Comparison of ENCODE assay signal across 2 cellular contexts in the genomic region with DNA sequence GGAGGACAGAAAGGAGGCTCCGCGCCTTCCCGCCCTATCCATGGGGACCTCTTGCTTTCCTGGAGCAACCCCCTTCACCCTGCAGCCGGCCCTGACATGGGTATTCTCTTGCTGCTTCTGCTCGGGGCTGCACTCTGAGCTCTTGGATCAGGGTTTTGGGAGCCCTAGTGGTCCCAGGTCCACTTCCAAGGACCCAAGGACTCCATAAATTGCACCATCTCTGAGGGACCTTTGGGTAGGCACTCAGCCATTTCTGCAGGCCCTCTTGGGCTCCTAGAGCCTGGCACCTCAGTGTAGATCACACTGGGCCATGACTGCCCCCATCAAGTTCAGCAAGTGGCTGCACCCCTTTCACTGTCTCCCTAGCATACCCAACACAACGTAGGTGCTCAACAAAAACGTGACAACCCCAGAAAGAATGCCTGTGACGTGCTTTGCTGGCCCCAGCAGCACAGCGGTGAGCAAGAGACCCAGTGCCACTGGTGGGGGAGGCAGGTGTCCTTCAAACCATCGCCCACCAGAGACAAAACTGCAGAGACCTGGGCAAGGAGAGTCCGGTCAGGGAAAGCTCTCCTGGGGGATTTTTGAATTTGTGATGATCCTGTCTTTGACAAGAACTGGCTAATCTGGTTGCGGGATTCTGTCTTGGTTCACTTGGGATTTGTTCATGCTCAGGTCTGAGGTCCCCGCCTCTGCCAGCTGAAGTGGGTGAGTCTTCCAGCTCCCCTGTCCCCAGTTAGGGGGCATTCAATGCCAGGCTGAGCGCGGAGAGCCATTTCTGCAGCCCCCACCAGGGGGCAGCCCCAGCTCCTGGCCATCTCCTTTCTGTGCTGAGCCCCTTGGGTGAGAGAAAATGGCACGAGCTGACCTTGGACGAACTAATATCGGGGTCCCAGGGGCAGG.
TF ChIP-seq lines count a peak whose summit lies in the region.

No MANE protein-coding gene starts in this region.

TF ChIP-seq in SK-N-SH, 30 proteins besides CTCF, POLR2A, EP300 and RAD21:
- peak; percentile 86 for TF ChIP-seq SMC3 (IDR thresholded peaks at IDR 0.05; ENCODE audit: low read depth, low read length)
- TF ChIP-seq GATA2 (CRISPR knock-in tag; IDR thresholded peaks at IDR 0.05): no peak

TF ChIP-seq in GM12878, 131 proteins besides CTCF, POLR2A, EP300 and RAD21:
- TF ChIP-seq, protein P1, sequence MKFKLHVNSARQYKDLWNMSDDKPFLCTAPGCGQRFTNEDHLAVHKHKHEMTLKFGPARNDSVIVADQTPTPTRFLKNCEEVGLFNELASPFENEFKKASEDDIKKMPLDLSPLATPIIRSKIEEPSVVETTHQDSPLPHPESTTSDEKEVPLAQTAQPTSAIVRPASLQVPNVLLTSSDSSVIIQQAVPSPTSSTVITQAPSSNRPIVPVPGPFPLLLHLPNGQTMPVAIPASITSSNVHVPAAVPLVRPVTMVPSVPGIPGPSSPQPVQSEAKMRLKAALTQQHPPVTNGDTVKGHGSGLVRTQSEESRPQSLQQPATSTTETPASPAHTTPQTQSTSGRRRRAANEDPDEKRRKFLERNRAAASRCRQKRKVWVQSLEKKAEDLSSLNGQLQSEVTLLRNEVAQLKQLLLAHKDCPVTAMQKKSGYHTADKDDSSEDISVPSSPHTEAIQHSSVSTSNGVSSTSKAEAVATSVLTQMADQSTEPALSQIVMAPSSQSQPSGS (IDR thresholded peaks at IDR 0.05; ENCODE audit: low read length): no peak
- peak; percentile 67; the same call in 1 of the 2 replicates for TF ChIP-seq YY1 (IDR thresholded peaks at IDR 0.05; ENCODE audit: low read depth, low read length)
- TF ChIP-seq CEBPB (IDR thresholded peaks at IDR 0.05; ENCODE audit: borderline replicate concordance in 1 of 2, low read depth in 2 of 2, low read length in 2 of 2): no peak
- no peak for TF ChIP-seq EZH2 (IDR thresholded peaks at IDR 0.05; ENCODE audit: borderline replicate concordance, control insufficient read depth, low read depth, low read length)
- no peak for TF ChIP-seq SP1 (IDR thresholded peaks at IDR 0.05; ENCODE audit: low read depth, low read length)
- TF ChIP-seq SMC3 (IDR thresholded peaks at IDR 0.05; ENCODE audit: borderline replicate concordance, low read length): peak; percentile 71
- TF ChIP-seq, protein P2, sequence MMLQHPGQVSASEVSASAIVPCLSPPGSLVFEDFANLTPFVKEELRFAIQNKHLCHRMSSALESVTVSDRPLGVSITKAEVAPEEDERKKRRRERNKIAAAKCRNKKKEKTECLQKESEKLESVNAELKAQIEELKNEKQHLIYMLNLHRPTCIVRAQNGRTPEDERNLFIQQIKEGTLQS (IDR thresholded peaks at IDR 0.05; ENCODE audit: borderline replicate concordance, extremely low read depth, low read depth, low read length): no peak
- TF ChIP-seq PML (IDR thresholded peaks at IDR 0.05; ENCODE audit: low read length): no peak
- TF ChIP-seq CHD1 (IDR thresholded peaks at IDR 0.05; ENCODE audit: low read depth, low read length): no peak
- no peak for TF ChIP-seq HDAC6 (IDR thresholded peaks at IDR 0.05; ENCODE audit: unreplicated experiment)
- TF ChIP-seq STAT3 (IDR thresholded peaks at IDR 0.05; ENCODE audit: low read depth, low read length): no peak
- TF ChIP-seq RCOR1 (conservative IDR thresholded peaks at IDR 0.05; ENCODE audit: low read depth, low read length): no peak
- no peak for TF ChIP-seq CREB1 (IDR thresholded peaks at IDR 0.05; ENCODE audit: low read depth)
- TF ChIP-seq SRF (IDR thresholded peaks at IDR 0.05; ENCODE audit: low read depth in 2 of 2, low read length in 2 of 2): no peak
- no peak for TF ChIP-seq TBL1XR1 (IDR thresholded peaks at IDR 0.05; ENCODE audit: low read depth, low read length)
